ENCODE assay signal across 21 cellular contexts in the genomic region with DNA sequence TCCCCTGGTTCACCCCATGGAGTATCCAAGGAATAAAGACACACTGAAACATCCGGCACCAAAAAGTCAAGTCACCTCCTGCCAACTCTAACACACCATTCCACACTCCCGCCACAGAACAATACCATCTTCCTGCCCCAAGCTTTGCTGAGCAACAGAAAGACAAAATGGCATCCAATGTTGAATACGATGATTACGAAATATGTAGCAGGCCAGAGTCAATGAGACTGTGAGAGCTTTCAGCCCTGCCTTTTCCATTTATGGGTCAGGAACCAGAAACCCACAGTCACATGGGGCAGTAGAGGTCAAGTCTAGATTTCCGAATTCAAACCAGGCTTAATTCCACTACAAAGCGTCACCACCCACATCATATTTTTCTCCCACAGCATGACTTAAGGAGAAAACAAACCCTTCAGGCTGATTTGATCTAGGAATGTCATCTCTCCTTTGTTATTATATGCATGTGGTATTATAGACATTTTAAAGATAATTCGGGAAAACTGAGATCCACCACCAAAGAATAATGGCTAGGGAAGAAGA.
"Had no signal": no experiment of that assay in that cellular context is flagged by ENCODE, and none has a peak within 500 bp of the region (broad histone marks: within the 10 kb centered on the region; RNA-seq: fewer than 3 reads in every experiment).

No MANE protein-coding gene starts in this region.

- ATAC-seq: activated T-helper 17 cell treated with anti-CD3 and anti-CD28 coated beads, Interleukin-2, amount 50 U/mL, for 72 hours; PC-3 had no signal

- H3K36me3 ChIP-seq: adrenal gland had no signal

- H3K4me3 ChIP-seq: adrenal gland had no signal

- H3K27me3 ChIP-seq: adrenal gland had no signal

- DNase-seq: activated CD4-positive, alpha-beta memory T cell treated with anti-CD3 and anti-CD28 coated beads for 36 hours; activated CD4-positive, alpha-beta T cell treated with anti-CD3 and anti-CD28 coated beads, Interleukin-2, amount 10 ng/mL, durations not matched to agents 7 days and 5 days; activated CD4-positive, CD25-positive, alpha-beta regulatory T cell; activated CD8-positive, alpha-beta memory T cell treated with anti-CD3 and anti-CD28 coated beads for 24 hours; activated gamma-delta T cell; activated naive CD4-positive, alpha-beta T cell treated with anti-CD3 and anti-CD28 coated beads, Interleukin-2, amount 10 ng/mL, durations not matched to agents 7 days and 5 days; activated naive CD8-positive, alpha-beta T cell treated with anti-CD3 and anti-CD28 coated beads for 36 hours; activated T-cell treated with anti-CD3 and anti-CD28 coated beads, Interleukin-2, amount 50 U/mL, for 48 hours; adrenal gland; anterior cingulate cortex; MM.1S; NCI-H1105; NCI-H1436; NCI-H1694 treated with DMSO at 0.1 percent for 48 hours; NCI-H2029 treated with DMSO at 0.1 percent for 48 hours; NCI-H510A treated with DMSO at 0.1 percent for 48 hours; PC-3; SHP77 treated with DMSO at 0.1 percent for 48 hours; T-helper 1 cell had no signal

- H3K9me3 ChIP-seq: adrenal gland had no signal

- H3K4me1 ChIP-seq: adrenal gland had no signal

- H3K27ac ChIP-seq: adrenal gland, VCaP had no signal
